22 cellular contexts compared by ENCODE assay signal in genomic region chr5:20157089-20157488, GRCh38.
"Had no signal": no experiment of that assay in that cellular context is flagged by ENCODE, and none has a peak within 500 bp of the region (broad histone marks: within the 10 kb centered on the region; RNA-seq: fewer than 3 reads in every experiment).

No MANE protein-coding gene starts in this region.

- H3K27me3 ChIP-seq: MG63 had no signal

- H3K27ac Mint-ChIP-seq: activated CD8-positive, alpha-beta T cell treated with anti-CD3 and anti-CD28 coated beads, Interleukin-2, amount 10 ng/mL, durations not matched to agents 7 days and 5 days; T-helper 17 cell; WTC11 had no signal

- H3K27me3 Mint-ChIP-seq: T-helper 17 cell had no signal

- H3K4me3 Mint-ChIP-seq: activated CD8-positive, alpha-beta T cell treated with anti-CD3 and anti-CD28 coated beads, Interleukin-2, amount 10 ng/mL, durations not matched to agents 7 days and 5 days; T-helper 17 cell; WTC11 had no signal

- H3K36me3 Mint-ChIP-seq: WTC11 had no signal

- H3K4me3 ChIP-seq: MG63 had no signal

- H3K9ac ChIP-seq: KMS-11 had no signal

- H3K4me1 Mint-ChIP-seq: T-helper 17 cell had no signal

- H3K4me2 ChIP-seq: KMS-11 had no signal

- DNase-seq: activated CD4-positive, alpha-beta T cell treated with anti-CD3 and anti-CD28 coated beads for 48 hours; activated CD4-positive, alpha-beta T cell treated with anti-CD3 and anti-CD28 coated beads, Interleukin-2, amount 50 U/mL, for 4 hours; activated CD4-positive, CD25-positive, alpha-beta regulatory T cell treated with anti-CD3 and anti-CD28 coated beads, Interleukin-2, amount 50 U/mL, for 72 hours; activated CD8-positive, alpha-beta memory T cell treated with anti-CD3 and anti-CD28 coated beads, Interleukin-2, amount 50 U/mL, for 48 hours; activated CD8-positive, alpha-beta T cell treated with anti-CD3 and anti-CD28 coated beads, Interleukin-2, amount 10 ng/mL, durations not matched to agents 7 days and 5 days; activated naive CD4-positive, alpha-beta T cell treated with anti-CD3 and anti-CD28 coated beads, Interleukin-2, amount 50 U/mL, for 16 hours; activated T-cell treated with anti-CD3 and anti-CD28 coated beads, Interleukin-2, amount 50 U/mL, for 1 hour; amygdala; caudate nucleus; MG63; NCI-H1105; NCI-H1436 treated with DMSO at 0.1 percent for 48 hours; NCI-H187; NCI-H2081; NCI-H446 treated with DMSO at 0.1 percent for 48 hours; NCI-H524 treated with DMSO at 0.1 percent for 48 hours; NCI-H774; SIG-M5; T-helper 17 cell; T-helper 9 cell had no signal

- H3K27ac ChIP-seq: KMS-11 had no signal

- ATAC-seq: activated CD8-positive, alpha-beta T cell treated with anti-CD3 and anti-CD28 coated beads, Interleukin-2, amount 10 ng/mL, durations not matched to agents 7 days and 5 days; T-helper 17 cell; WTC11 had no signal

- H3K36me3 ChIP-seq: MG63 had no signal
